In the genomic region with DNA sequence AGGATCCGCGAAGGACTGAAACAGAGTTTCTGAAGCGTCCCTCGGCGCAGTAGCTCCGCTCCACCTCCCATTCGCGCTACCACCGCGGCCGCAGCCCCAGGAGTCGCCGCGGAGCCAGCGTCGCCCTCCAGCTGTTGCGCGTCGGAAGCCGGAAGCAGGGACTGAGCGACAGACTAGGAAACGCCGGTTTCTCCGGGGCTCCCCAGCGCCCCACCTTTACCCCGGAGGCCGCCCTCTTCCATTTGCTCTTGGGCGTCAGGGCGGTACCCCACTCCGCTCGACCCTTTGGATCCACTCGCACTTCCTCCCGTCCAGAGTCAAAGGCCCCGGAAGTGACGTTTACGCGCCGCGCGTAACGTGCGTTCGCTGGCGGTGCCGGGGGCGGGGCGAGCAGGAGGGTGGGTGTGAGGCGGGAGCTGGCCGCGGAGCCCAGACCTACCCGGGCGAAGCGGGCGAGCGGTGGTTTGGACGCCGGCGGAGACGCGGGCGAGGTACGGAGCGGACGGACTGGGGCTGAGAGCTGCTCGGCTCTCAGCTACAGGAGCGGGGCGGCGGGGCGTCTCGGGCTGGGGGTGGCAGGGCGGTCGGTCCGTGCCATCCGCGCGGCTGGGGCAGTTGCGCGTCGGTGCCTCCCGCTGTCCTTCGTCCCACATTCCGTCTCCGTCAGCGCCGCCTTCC, we compare ENCODE assay signal across 8 cellular contexts. TPM values are rescaled to one million over a fixed set of nuclear protein-coding genes. Genes with fewer than 3 reads are reported as not detected.
DNase-seq lines count a peak whose midpoint lies in the region; ATAC-seq, FAIRE-seq and TF ChIP-seq lines count a peak whose summit lies in the region.

Gene RABGEF1, plus strand, starts transcription at position 432 of the 678 bp plus-strand sequence. CDS start 31,167 bp downstream, outside the sequence.

- no peaks in the 10 kb centered on the region for H3K27me3 Mint-ChIP-seq in activated T-helper 17 cell treated with anti-CD3 and anti-CD28 coated beads, Interleukin-2, amount 50 U/mL, for 72 hours
- no peaks in the 10 kb centered on the region for H3K27me3 Mint-ChIP-seq in naive thymus-derived CD4-positive, alpha-beta T cell
- no peaks in the 10 kb centered on the region for H3K27me3 Mint-ChIP-seq in stimulated activated memory B cell treated with anti-CD40 and anti-IgM and Interleukin-4, amounts not matched to agents 10 μg/mL and 1 μg/mL and 100 μg/mL, for 72 hours

- peak within 1 kb of the TSS; percentile 99 for H3K9ac ChIP-seq in fibroblast of lung (ENCODE audit: insufficient read depth, low read length)

- no peaks in the 10 kb centered on the region for H3K4me1 ChIP-seq in fibroblast of lung (ENCODE audit: control insufficient read depth, extremely low read depth, insufficient read depth, low read length)
- peaks cover 0 to 6% of the 10 kb centered on the region in 2 donors for H3K4me1 ChIP-seq in naive thymus-derived CD4-positive, alpha-beta T cell (ENCODE audit: control insufficient read depth in 2 of 2, insufficient read depth in 2 of 2, low read length in 2 of 2)

- POLR2A ChIA-PET in RWPE1 (lab: Yijun Ruan, JAX; ENCODE audit: low non-redundant PET) = interaction anchor here (0.6 to 1.1 kb wide), 5 partner anchors 15 to 435 kb away, joined by 3 to 5 read pairs (median 3); partner anchors contain the start of gene SBDS
- POLR2A ChIA-PET in naive thymus-derived CD4-positive, alpha-beta T cell (lab: Charles Lee) = interaction anchor here (0.6 to 1.4 kb wide), 9 partner anchors 59 to 256 kb away, joined by 3 to 6 read pairs (median 4); partner anchors contain the start of genes KCTD7 and TYW1

- intact Hi-C loops in naive thymus-derived CD4-positive, alpha-beta T cell (cut with micrococcal nuclease) = loop anchor here (1.0 to 10.0 kb wide), 15 partner anchors 58 to 990 kb away; partner anchors contain the start of genes KCTD7 (in 2 of the 2), TMEM248 (in 2 of the 2), TYW1 (in 2 of the 2) and VKORC1L1 (in 1 of the 2)

- no peaks in the 10 kb centered on the region for H3K27me3 ChIP-seq in fibroblast of lung (ENCODE audit: control insufficient read depth, insufficient read depth, low read length)
- H3K27me3 ChIP-seq in naive thymus-derived CD4-positive, alpha-beta T cell (ENCODE audit: control insufficient read depth in 2 of 2, insufficient read depth in 2 of 2, low read length in 2 of 2) = no peaks in the 10 kb centered on the region

- peak within 1 kb of the TSS; percentile 93 for H3K4me3 Mint-ChIP-seq in activated T-helper 17 cell treated with anti-CD3 and anti-CD28 coated beads, Interleukin-2, amount 50 U/mL, for 72 hours
- H3K4me3 Mint-ChIP-seq in naive thymus-derived CD4-positive, alpha-beta T cell = peak within 1 kb of the TSS; percentile 89 to 98 (median 94)
- H3K4me3 Mint-ChIP-seq in stimulated activated memory B cell treated with anti-CD40 and anti-IgM and Interleukin-4, amounts not matched to agents 10 μg/mL and 1 μg/mL and 100 μg/mL, for 72 hours = peak within 1 kb of the TSS; percentile 98

- H3K9me3 ChIP-seq in fibroblast of lung (ENCODE audit: control insufficient read depth, insufficient read depth, low read depth, low read length) = no peaks in the 10 kb centered on the region
- H3K9me3 ChIP-seq in naive thymus-derived CD4-positive, alpha-beta T cell (ENCODE audit: control insufficient read depth in 2 of 3, low read length in 3 of 3) = peaks cover 0 to 9% (median 0%) of the 10 kb centered on the region in 3 experiments

- peak; percentile 94 for ATAC-seq in activated T-helper 17 cell treated with anti-CD3 and anti-CD28 coated beads, Interleukin-2, amount 50 U/mL, for 72 hours (replicated peaks)
- peak; percentile 95 for ATAC-seq in naive thymus-derived CD4-positive, alpha-beta T cell
- peak; percentile 94 for ATAC-seq in stimulated activated memory B cell treated with anti-CD40 and anti-IgM and Interleukin-4, amounts not matched to agents 10 μg/mL and 1 μg/mL and 100 μg/mL, for 72 hours

- peak within 1 kb of the TSS; percentile 93 for H3K27ac Mint-ChIP-seq in activated T-helper 17 cell treated with anti-CD3 and anti-CD28 coated beads, Interleukin-2, amount 50 U/mL, for 72 hours
- H3K27ac Mint-ChIP-seq in naive thymus-derived CD4-positive, alpha-beta T cell = peak within 1 kb of the TSS; percentile 94 to 98 (median 96)
- peak within 1 kb of the TSS; percentile 98 for H3K27ac Mint-ChIP-seq in stimulated activated memory B cell treated with anti-CD40 and anti-IgM and Interleukin-4, amounts not matched to agents 10 μg/mL and 1 μg/mL and 100 μg/mL, for 72 hours

- peaks cover 16% of the 10 kb centered on the region for H3K4me1 Mint-ChIP-seq in activated T-helper 17 cell treated with anti-CD3 and anti-CD28 coated beads, Interleukin-2, amount 50 U/mL, for 72 hours
- peaks cover 30 to 74% (median 54%) of the 10 kb centered on the region in 7 donors for H3K4me1 Mint-ChIP-seq in naive thymus-derived CD4-positive, alpha-beta T cell
- peaks cover 61% of the 10 kb centered on the region for H3K4me1 Mint-ChIP-seq in stimulated activated memory B cell treated with anti-CD40 and anti-IgM and Interleukin-4, amounts not matched to agents 10 μg/mL and 1 μg/mL and 100 μg/mL, for 72 hours

- FAIRE-seq in H54 (lab: Jason Lieb, UNC) = no peak

- H3K27ac ChIP-seq in RWPE1 (peak within 1 kb of the TSS; percentile 92), fibroblast of lung (ENCODE audit: insufficient read depth, low read length) (peak within 1 kb of the TSS; percentile 98)
- H3K27ac ChIP-seq in naive thymus-derived CD4-positive, alpha-beta T cell (ENCODE audit: low read depth, low read length) = peak within 1 kb of the TSS; percentile 84

- peak; percentile 88 for TF ChIP-seq POLR2A in H54 (IDR thresholded peaks at IDR 0.05; ENCODE audit: low read depth, low read length)

- TF ChIP-seq CTCF in RWPE1 (conservative IDR thresholded peaks at IDR 0.05; ENCODE audit: low read depth) = no peak
- TF ChIP-seq CTCF in fibroblast of lung (conservative IDR thresholded peaks at IDR 0.05 in 1 of 2, IDR thresholded peaks at IDR 0.05 in 1 of 2; ENCODE audit: low read depth in 1 of 2, low read length in 2 of 2) = no peak

- DNase-seq in EL (peak; percentile 97), H54 (ENCODE audit: insufficient read length, low spot score) (peak; percentile 89), LoVo (ENCODE audit: low spot score) (peak; percentile 98), RWPE1 (ENCODE audit: low spot score) (peak; percentile 95), fibroblast of lung (ENCODE audit: low read depth in 2 of 2) (peak; percentile 93 to 95)
- peak; percentile 94 to 98 (median 95) for DNase-seq in naive thymus-derived CD4-positive, alpha-beta T cell

- H2AFZ ChIP-seq in fibroblast of lung (ENCODE audit: low read length) = peak within 1 kb of the TSS; percentile 49

- H3K36me3 ChIP-seq in fibroblast of lung (ENCODE audit: control insufficient read depth, insufficient read depth, low read length) = no peaks in the 10 kb centered on the region
- H3K36me3 ChIP-seq in naive thymus-derived CD4-positive, alpha-beta T cell (ENCODE audit: control insufficient read depth in 2 of 3, insufficient read depth in 3 of 3, low read length in 3 of 3) = peaks cover 0 to 16% (median 0%) of the 10 kb centered on the region in 3 experiments

- no peaks in the 10 kb centered on the region for H4K20me1 ChIP-seq in fibroblast of lung (ENCODE audit: control insufficient read depth, extremely low read depth, insufficient read depth, low read length)

- peaks cover 33% of the 10 kb centered on the region for H3K36me3 Mint-ChIP-seq in activated T-helper 17 cell treated with anti-CD3 and anti-CD28 coated beads, Interleukin-2, amount 50 U/mL, for 72 hours (ENCODE audit: low read depth)
- peaks cover 11 to 18% (median 11%) of the 10 kb centered on the region in 5 donors for H3K36me3 Mint-ChIP-seq in naive thymus-derived CD4-positive, alpha-beta T cell
- peaks cover 30% of the 10 kb centered on the region for H3K36me3 Mint-ChIP-seq in stimulated activated memory B cell treated with anti-CD40 and anti-IgM and Interleukin-4, amounts not matched to agents 10 μg/mL and 1 μg/mL and 100 μg/mL, for 72 hours

- H3K4me3 ChIP-seq in fibroblast of lung (replicated peaks in 1 of 4; ENCODE audit: control extremely low read depth in 1 of 4, insufficient read depth in 1 of 4, low read depth in 3 of 4, low read length in 4 of 4) = peak within 1 kb of the TSS; percentile 77 to 96 (median 90)
- H3K4me3 ChIP-seq in naive thymus-derived CD4-positive, alpha-beta T cell (ENCODE audit: low read length) = peak within 1 kb of the TSS; percentile 82

- no peaks in the 10 kb centered on the region for H3K9me3 Mint-ChIP-seq in activated T-helper 17 cell treated with anti-CD3 and anti-CD28 coated beads, Interleukin-2, amount 50 U/mL, for 72 hours
- peaks cover 0 to 10% (median 4%) of the 10 kb centered on the region in 11 donors for H3K9me3 Mint-ChIP-seq in naive thymus-derived CD4-positive, alpha-beta T cell
- H3K9me3 Mint-ChIP-seq in stimulated activated memory B cell treated with anti-CD40 and anti-IgM and Interleukin-4, amounts not matched to agents 10 μg/mL and 1 μg/mL and 100 μg/mL, for 72 hours = peaks cover 8% of the 10 kb centered on the region

- CTCF ChIA-PET in RWPE1 (lab: Yijun Ruan, JAX) = no interaction called here
- CTCF ChIA-PET in naive thymus-derived CD4-positive, alpha-beta T cell (lab: Charles Lee) = interaction anchor here (0.5 kb wide), 1 partner anchor 35 kb away, joined by 3 read pairs; no protein-coding TSS in a partner anchor

- H3K79me2 ChIP-seq in fibroblast of lung (ENCODE audit: control insufficient read depth, insufficient read depth, low read length) = peaks cover 48% of the 10 kb centered on the region

- H3K4me2 ChIP-seq in fibroblast of lung (ENCODE audit: extremely low read depth, insufficient read depth, low read length) = peak within 1 kb of the TSS; percentile 68

RNA-seq across cellular contexts. Expression of gene RABGEF1, which starts in this region (rescaled TPM):
- 10 to 100 TPM; 24.5 to 37.4 TPM for total RNA-seq in activated T-helper 17 cell treated with anti-CD3 and anti-CD28 coated beads, Interleukin-2, amount 50 U/mL, for 72 hours
- total RNA-seq in fibroblast of lung = 40.1 and 47.9 TPM in 2 replicates
- polyA plus RNA-seq in fibroblast of lung = 41.6 and 51.7 TPM in 2 replicates
- 24.7 and 29.3 TPM in 2 replicates for polyA plus RNA-seq in fibroblast of lung (2012)
- polyA minus RNA-seq in fibroblast of lung (ENCODE audit: low replicate concordance) = 56.5 and 84.5 TPM in 2 replicates
- total RNA-seq in naive thymus-derived CD4-positive, alpha-beta T cell = 10 to 100 TPM; 20.7 to 35.7 (median 22.2) TPM
- 10 to 100 TPM; 20.5 to 21.1 TPM for polyA plus RNA-seq in naive thymus-derived CD4-positive, alpha-beta T cell

Comparison
In these comparisons a context has a peak if more than half of its experiments do, and no peak if none do; other contexts are left out.
1. Peak in every context shown above with its lines: DNase-seq, ATAC-seq, H3K4me3 ChIP-seq and H3K27ac ChIP-seq.